In genomic region chr1:24321712-24322635, GRCh38 we compare ENCODE assay signal across 8 cellular contexts. TPM values are rescaled to one million over a fixed set of nuclear protein-coding genes. Genes with fewer than 3 reads are reported as not detected.
DNase-seq lines count a peak whose midpoint lies in the region; ATAC-seq and TF ChIP-seq lines count a peak whose summit lies in the region.

No MANE protein-coding gene starts in this region.

- no peaks in the 10 kb centered on the region for H3K79me2 ChIP-seq in SK-N-SH (ENCODE audit: insufficient read depth)

- peak overlapping the region; percentile 63 to 87 (median 78) for H3K4me3 Mint-ChIP-seq in CD8-positive, alpha-beta memory T cell
- H3K4me3 Mint-ChIP-seq in naive B cell, result peak overlapping the region; percentile 89 to 97 (median 92)
- peak overlapping the region; percentile 84 to 91 for H3K4me3 Mint-ChIP-seq in stimulated activated naive B cell treated with anti-CD40 and anti-IgM and Interleukin-4, amounts not matched to agents 10 μg/mL and 1 μg/mL and 100 μg/mL, for 72 hours

- H3K4me3 ChIP-seq in CD8-positive, alpha-beta memory T cell (ENCODE audit: low read length), result peak overlapping the region; percentile 51
- H3K4me3 ChIP-seq in SK-N-SH (ENCODE audit: low read depth in 2 of 2, low read length in 1 of 2), result no peak overlapping the region

- DNase-seq in CD8-positive, alpha-beta memory T cell, result peak; percentile 45 to 72 (median 57)
- DNase-seq in NCI-H510A treated with DMSO at 0.1 percent for 48 hours (lab: John Stamatoyannopoulos, UW), result peak; percentile 37
- DNase-seq in activated CD8-positive, alpha-beta memory T cell treated with anti-CD3 and anti-CD28 coated beads, Interleukin-2, amount 50 U/mL, for 48 hours, result peak; percentile 83
- DNase-seq in epithelial cell of prostate (ENCODE audit: low read depth, low spot score), result peak; percentile 88
- DNase-seq in naive B cell, result peak; percentile 30
- DNase-seq in stimulated activated naive B cell treated with anti-CD40 and anti-IgM and Interleukin-4, amounts not matched to agents 10 μg/mL and 1 μg/mL and 100 μg/mL, for 72 hours, result peak; percentile 48
- no peak for DNase-seq in SK-N-SH

- no peaks in the 10 kb centered on the region for H3K36me3 Mint-ChIP-seq in CD8-positive, alpha-beta memory T cell
- H3K36me3 Mint-ChIP-seq in naive B cell, result no peaks in the 10 kb centered on the region
- H3K36me3 Mint-ChIP-seq in stimulated activated naive B cell treated with anti-CD40 and anti-IgM and Interleukin-4, amounts not matched to agents 10 μg/mL and 1 μg/mL and 100 μg/mL, for 72 hours, result no peaks in the 10 kb centered on the region

- H3K9me3 ChIP-seq in CD8-positive, alpha-beta memory T cell (ENCODE audit: low read length), result no peaks in the 10 kb centered on the region
- H3K9me3 ChIP-seq in SK-N-SH, result no peaks in the 10 kb centered on the region

- no peak for TF ChIP-seq RAD21 in SK-N-SH (IDR thresholded peaks at IDR 0.05; ENCODE audit: low read length)

- no peaks in the 10 kb centered on the region for H3K36me3 ChIP-seq in CD8-positive, alpha-beta memory T cell (ENCODE audit: insufficient read depth, low read length)
- no peaks in the 10 kb centered on the region for H3K36me3 ChIP-seq in SK-N-SH (replicated peaks in 1 of 2; ENCODE audit: control insufficient read depth in 1 of 2, insufficient read depth in 2 of 2, low read length in 1 of 2)

- no peak overlapping the region for H3K9ac ChIP-seq in SK-N-SH

- no peak overlapping the region for H2AFZ ChIP-seq in SK-N-SH (ENCODE audit: low read depth)

- 80% methylated on average over 57 of the region's 86 CpGs for WGBS in SK-N-SH (ENCODE audit: low lambda C conversion rate)

- H3F3A ChIP-seq in SK-N-SH (replicated peaks; ENCODE audit: insufficient read depth), result no peaks in the 10 kb centered on the region

- CTCF ChIA-PET in CD8-positive, alpha-beta memory T cell (lab: Charles Lee), result interaction anchor here (1.1 kb wide), 1 partner anchor 13 kb away, joined by 3 read pairs; no protein-coding TSS in a partner anchor
- CTCF ChIA-PET in SK-N-SH (lab: Yijun Ruan, JAX), result interaction anchor here (3.6 kb wide), 1 partner anchor 120 kb away, joined by 11 read pairs; no protein-coding TSS in a partner anchor

- peaks cover 45 to 53% (median 49%) of the 10 kb centered on the region in 3 donors for H3K4me1 Mint-ChIP-seq in CD8-positive, alpha-beta memory T cell
- H3K4me1 Mint-ChIP-seq in naive B cell, result peaks cover 18 to 40% (median 38%) of the 10 kb centered on the region in 3 donors
- peaks cover 23 to 48% of the 10 kb centered on the region in 2 donors for H3K4me1 Mint-ChIP-seq in stimulated activated naive B cell treated with anti-CD40 and anti-IgM and Interleukin-4, amounts not matched to agents 10 μg/mL and 1 μg/mL and 100 μg/mL, for 72 hours

- ATAC-seq in GM21825 (IDR thresholded peaks at IDR 0.05; ENCODE audit: unreplicated experiment) (peak; percentile 73), naive B cell (ENCODE audit: low read depth in 2 of 2) (peak; percentile 71 to 74)
- peak; percentile 83 to 84 for ATAC-seq in stimulated activated naive B cell treated with anti-CD40 and anti-IgM and Interleukin-4, amounts not matched to agents 10 μg/mL and 1 μg/mL and 100 μg/mL, for 72 hours (replicated peaks)

- H3K4me1 ChIP-seq in CD8-positive, alpha-beta memory T cell (ENCODE audit: insufficient read depth, low read length), result peaks cover 48% of the 10 kb centered on the region
- peaks cover 0 to 9% of the 10 kb centered on the region in 2 experiments; a peak in 1 of 4 replicates for H3K4me1 ChIP-seq in SK-N-SH (ENCODE audit: control insufficient read depth in 1 of 2, insufficient read depth in 2 of 2, low read depth in 1 of 2, low read length in 1 of 2)

- H3K9me2 ChIP-seq in SK-N-SH, result no peaks in the 10 kb centered on the region

- H3K27ac Mint-ChIP-seq in CD8-positive, alpha-beta memory T cell, result peak overlapping the region in 7 of 8 donors; percentile 35 to 93 (median 69)
- peak overlapping the region in 3 of 6 donors; percentile 76 to 94 (median 86) for H3K27ac Mint-ChIP-seq in naive B cell
- H3K27ac Mint-ChIP-seq in stimulated activated naive B cell treated with anti-CD40 and anti-IgM and Interleukin-4, amounts not matched to agents 10 μg/mL and 1 μg/mL and 100 μg/mL, for 72 hours, result peak overlapping the region; percentile 91

- H3K27me3 ChIP-seq in CD8-positive, alpha-beta memory T cell (ENCODE audit: insufficient read depth, low read length, poor library complexity, severe bottlenecking), result peaks cover 23% of the 10 kb centered on the region
- 0 out of 2 replicates have a peak, but pooled peaks cover 17% of the 10 kb centered on the region for H3K27me3 ChIP-seq in SK-N-SH (ENCODE audit: insufficient read depth)

- H3K9me3 Mint-ChIP-seq in CD8-positive, alpha-beta memory T cell, result no peaks in the 10 kb centered on the region
- no peaks in the 10 kb centered on the region for H3K9me3 Mint-ChIP-seq in naive B cell
- H3K9me3 Mint-ChIP-seq in stimulated activated naive B cell treated with anti-CD40 and anti-IgM and Interleukin-4, amounts not matched to agents 10 μg/mL and 1 μg/mL and 100 μg/mL, for 72 hours, result no peaks in the 10 kb centered on the region

- no peak overlapping the region for H3K4me2 ChIP-seq in SK-N-SH

- H4K20me1 ChIP-seq in SK-N-SH (ENCODE audit: insufficient read depth), result no peaks in the 10 kb centered on the region

- POLR2A ChIA-PET in CD8-positive, alpha-beta memory T cell (lab: Charles Lee), result interaction anchor here (0.6 kb wide), 1 partner anchor 185 kb away, joined by 5 read pairs; no protein-coding TSS in a partner anchor
- POLR2A ChIA-PET in SK-N-SH (lab: Yijun Ruan, JAX), result no interaction called here

- no peak for TF ChIP-seq EP300 in SK-N-SH (IDR thresholded peaks at IDR 0.05; ENCODE audit: borderline replicate concordance in 1 of 2, low read depth in 1 of 2, low read length in 1 of 2)

- no peak overlapping the region for H3K27ac ChIP-seq in CD8-positive, alpha-beta memory T cell (ENCODE audit: low read depth, low read length)
- H3K27ac ChIP-seq in epithelial cell of prostate (peak overlapping the region; percentile 98), SK-N-SH (ENCODE audit: low read depth in 2 of 2, low read length in 1 of 2) (no peak overlapping the region)

- no peak for TF ChIP-seq CTCF in SK-N-SH (IDR thresholded peaks at IDR 0.05)

- H3K27me3 Mint-ChIP-seq in CD8-positive, alpha-beta memory T cell, result peaks cover 41 to 43% of the 10 kb centered on the region in 2 donors
- H3K27me3 Mint-ChIP-seq in naive B cell, result peaks cover 72 to 80% (median 75%) of the 10 kb centered on the region in 3 donors
- peaks cover 74 to 83% of the 10 kb centered on the region in 2 donors for H3K27me3 Mint-ChIP-seq in stimulated activated naive B cell treated with anti-CD40 and anti-IgM and Interleukin-4, amounts not matched to agents 10 μg/mL and 1 μg/mL and 100 μg/mL, for 72 hours

TF ChIP-seq in SK-N-SH, 30 proteins besides CTCF, POLR2A, EP300 and RAD21:
- no peak for TF ChIP-seq SMC3 (IDR thresholded peaks at IDR 0.05; ENCODE audit: low read depth, low read length)
- TF ChIP-seq USF2 (IDR thresholded peaks at IDR 0.05; ENCODE audit: borderline replicate concordance, low read depth, low read length), result no peak

RNA-seq across cellular contexts. Expression of gene GRHL3, which starts 2.8 kb away (rescaled TPM):
- total RNA-seq in CD8-positive, alpha-beta memory T cell, result under 1 TPM; 0.13 to 0.29 TPM
- not detected for polyA plus RNA-seq in CD8-positive, alpha-beta memory T cell
- polyA plus RNA-seq in naive B cell (ENCODE audit: low read depth in 6 of 6) (not detected), SK-N-SH (2012; rRNA removed) (0.05 TPM in 1 of 2 replicates, not detected in the other)
- 0.03 TPM in 1 of 2 replicates, not detected in the other for polyA plus RNA-seq in SK-N-SH (2012; cell fraction: cytosol; rRNA removed)
- 0.02 TPM in 1 of 2 replicates, not detected in the other for polyA plus RNA-seq in SK-N-SH (2012; cell fraction: nucleus; rRNA removed)
